ENCODE assay signal across 8 cellular contexts in genomic region chr22:36775966-36776669, GRCh38. TPM values are rescaled to one million over a fixed set of nuclear protein-coding genes. Genes with fewer than 3 reads are reported as not detected.
DNase-seq lines count a peak whose midpoint lies in the region; ATAC-seq and TF ChIP-seq lines count a peak whose summit lies in the region.

TSS of gene IFT27 (minus strand) at chr22:36776119. CDS start at chr22:36775707, 412 bp downstream.

- H3K4me3 Mint-ChIP-seq in activated naive CD4-positive, alpha-beta T cell treated with anti-CD3 and anti-CD28 coated beads, Interleukin-2, amount 50 U/mL, for 24 hours, result peak within 1 kb of the TSS; percentile 95

- H3K4me1 ChIP-seq in suprapubic skin, result peaks cover 16% of the 10 kb centered on the region

- TF ChIP-seq EP300 in suprapubic skin (IDR thresholded peaks at IDR 0.05), result no peak

- TF ChIP-seq POLR2A in NB4 (IDR thresholded peaks at IDR 0.05; ENCODE audit: extremely low read depth, insufficient read length), result no peak
- no peak for TF ChIP-seq POLR2A in suprapubic skin (IDR thresholded peaks at IDR 0.05)

- peak; percentile 97 for ATAC-seq in SK-N-SH treated with all-trans-retinoic acid at 6 μM for 48 hours

- H3K4me3 ChIP-seq in HFF-Myc (replicated peaks; ENCODE audit: low read depth, low read length) (peak within 1 kb of the TSS; percentile 74), NB4 (ENCODE audit: low read depth, low read length) (peak within 1 kb of the TSS; percentile 59), suprapubic skin (peak within 1 kb of the TSS; percentile 79)

- no peaks in the 10 kb centered on the region for H3K27me3 Mint-ChIP-seq in activated naive CD4-positive, alpha-beta T cell treated with anti-CD3 and anti-CD28 coated beads, Interleukin-2, amount 50 U/mL, for 24 hours

- no peaks in the 10 kb centered on the region for H3K36me3 ChIP-seq in suprapubic skin

- TF ChIP-seq CTCF in HFF-Myc (IDR thresholded peaks at IDR 0.05; ENCODE audit: low read depth, low read length, missing control alignments) (no peak), NB4 (IDR thresholded peaks at IDR 0.05; ENCODE audit: low read depth, low read length) (no peak), suprapubic skin (IDR thresholded peaks at IDR 0.05) (no peak)

- DNase-seq in GM04503 (ENCODE audit: low read depth) (peak; percentile 100), HFF-Myc (ENCODE audit: extremely low read depth, low read depth) (peak; percentile 100), NB4 (ENCODE audit: low read depth) (peak; percentile 97), globus pallidus (ENCODE audit: low spot score) (peak; percentile 100), nucleus accumbens (lab: John Stamatoyannopoulos, UW) (peak; percentile 88 to 100 (median 99)), suprapubic skin (ENCODE audit: low spot score in 2 of 2) (peak; percentile 98 to 99)

- H3K27ac Mint-ChIP-seq in activated naive CD4-positive, alpha-beta T cell treated with anti-CD3 and anti-CD28 coated beads, Interleukin-2, amount 50 U/mL, for 24 hours, result peak within 1 kb of the TSS; percentile 96

- H3K27ac ChIP-seq in suprapubic skin, result peak within 1 kb of the TSS; percentile 65

- no peaks in the 10 kb centered on the region for H3K9me3 ChIP-seq in suprapubic skin

- no peaks in the 10 kb centered on the region for H3K9me3 Mint-ChIP-seq in activated naive CD4-positive, alpha-beta T cell treated with anti-CD3 and anti-CD28 coated beads, Interleukin-2, amount 50 U/mL, for 24 hours

- peaks cover 26% of the 10 kb centered on the region for H3K4me1 Mint-ChIP-seq in activated naive CD4-positive, alpha-beta T cell treated with anti-CD3 and anti-CD28 coated beads, Interleukin-2, amount 50 U/mL, for 24 hours

- 0% methylated on average over 19 of the region's 43 CpGs for WGBS in suprapubic skin

- H3K27me3 ChIP-seq in suprapubic skin, result no peaks in the 10 kb centered on the region

- peaks cover 5% of the 10 kb centered on the region for H3K36me3 Mint-ChIP-seq in activated naive CD4-positive, alpha-beta T cell treated with anti-CD3 and anti-CD28 coated beads, Interleukin-2, amount 50 U/mL, for 24 hours

TF ChIP-seq in SK-N-SH treated with all-trans-retinoic acid at 6 μM for 48 hours, 23 proteins besides CTCF, POLR2A, EP300 and RAD21:
- no peak for TF ChIP-seq ZFP3 (CRISPR knock-in tag; IDR thresholded peaks at IDR 0.05)
- no peak for TF ChIP-seq ZNF8 (CRISPR knock-in tag; IDR thresholded peaks at IDR 0.05)
- no peak for TF ChIP-seq PATZ1 (CRISPR knock-in tag; IDR thresholded peaks at IDR 0.05; ENCODE audit: borderline replicate concordance)
TF ChIP-seq in SK-N-SH treated with all-trans-retinoic acid at 6 μM for 48 hours: peak in this region for 0.

RNA-seq across cellular contexts. Expression of gene IFT27, which starts in this region (rescaled TPM):
- 10 to 100 TPM in 2 of 4 donors, 1 to 10 TPM in 2; 8.2 to 29.0 (median 17.7) TPM for total RNA-seq in suprapubic skin

Comparison
In these comparisons a context has a peak if more than half of its experiments do, and no peak if none do; other contexts are left out.
1. Peak in every context shown above with its lines: DNase-seq, ATAC-seq, H3K4me3 ChIP-seq and H3K27ac ChIP-seq.